In the genomic region with DNA sequence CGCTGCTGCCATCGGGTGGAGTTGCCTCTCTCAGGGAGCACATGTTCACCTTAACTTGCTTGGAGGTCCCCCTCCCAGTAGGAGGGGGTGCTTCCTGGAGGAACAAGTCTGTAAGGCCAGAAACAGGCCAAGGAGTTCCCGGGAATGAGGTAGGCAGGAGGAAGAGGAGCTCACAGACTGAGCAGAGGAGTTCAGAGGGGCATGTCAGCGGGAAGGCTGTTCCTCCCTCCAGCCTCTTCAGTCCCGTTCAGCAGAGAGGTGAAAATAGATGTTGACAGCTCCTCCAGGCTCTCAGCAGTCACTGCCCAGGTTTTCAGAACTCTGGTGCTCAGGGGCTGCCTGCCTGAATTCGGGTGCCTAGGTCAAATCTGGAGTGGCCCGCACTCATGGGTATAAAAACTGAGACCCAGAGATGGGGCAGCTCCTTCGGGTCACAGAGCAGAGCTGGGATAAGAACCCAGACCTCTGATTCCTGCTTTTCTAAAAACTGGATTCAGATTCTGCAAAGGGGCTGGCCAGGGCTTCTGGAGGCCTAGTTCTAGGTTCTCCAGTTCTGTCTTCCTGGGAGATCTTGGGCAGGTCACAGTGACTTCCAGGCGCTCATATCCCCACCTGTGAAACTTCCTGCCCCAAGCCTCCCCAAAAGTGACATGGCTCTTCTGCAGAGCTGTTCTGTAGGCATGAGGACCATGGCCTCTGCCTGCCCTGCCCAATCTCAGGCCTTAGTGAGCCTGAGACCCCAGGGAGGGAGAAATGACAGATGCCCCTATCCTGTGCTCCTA, we compare ENCODE assay signal across 12 cellular contexts. TPM values are rescaled to one million over a fixed set of nuclear protein-coding genes. Genes with fewer than 3 reads are reported as not detected.
A peak's percentile ranks its signal among the peaks of the same experiment; 100 is the strongest.
DNase-seq lines count a peak whose midpoint lies in the region; ATAC-seq, FAIRE-seq and TF ChIP-seq lines count a peak whose summit lies in the region.
"Had no signal": no experiment of that assay in that cellular context is flagged by ENCODE, and none has a peak within 500 bp of the region (broad histone marks: within the 10 kb centered on the region; RNA-seq: fewer than 3 reads in every experiment).

No MANE protein-coding gene starts in this region.

- peak overlapping the region; percentile 88 to 96 for H3K27ac ChIP-seq in coronary artery
- peak overlapping the region; percentile 22 for H3K27ac ChIP-seq in naive thymus-derived CD4-positive, alpha-beta T cell (ENCODE audit: low read depth, low read length)
- peak overlapping the region in 3 of 4 donors; percentile 72 to 84 (median 83) for H3K27ac ChIP-seq in upper lobe of left lung

- no peaks in the 10 kb centered on the region for H3K9me3 ChIP-seq in naive thymus-derived CD4-positive, alpha-beta T cell (ENCODE audit: control insufficient read depth in 2 of 3, low read length in 3 of 3)
- no peaks in the 10 kb centered on the region for H3K9me3 ChIP-seq in upper lobe of left lung
- H3K9me3 ChIP-seq: HAP-1 had no signal

- TF ChIP-seq EP300 in upper lobe of left lung (IDR thresholded peaks at IDR 0.05) = no peak

- TF ChIP-seq CTCF in coronary artery (IDR thresholded peaks at IDR 0.05) (no peak), upper lobe of left lung (IDR thresholded peaks at IDR 0.05) (no peak)

- peaks cover 0 to 32% (median 0%) of the 10 kb centered on the region in 3 experiments for H3K36me3 ChIP-seq in naive thymus-derived CD4-positive, alpha-beta T cell (ENCODE audit: control insufficient read depth in 2 of 3, insufficient read depth in 3 of 3, low read length in 3 of 3)
- H3K36me3 ChIP-seq in upper lobe of left lung = peaks cover 0 to 23% (median 9%) of the 10 kb centered on the region in 4 donors
- H3K36me3 ChIP-seq: HAP-1 had no signal

- no peaks in the 10 kb centered on the region for H3K27me3 ChIP-seq in naive thymus-derived CD4-positive, alpha-beta T cell (ENCODE audit: control insufficient read depth in 2 of 2, insufficient read depth in 2 of 2, low read length in 2 of 2)
- no peaks in the 10 kb centered on the region for H3K27me3 ChIP-seq in upper lobe of left lung

- ATAC-seq in naive thymus-derived CD4-positive, alpha-beta T cell = no peak
- no peak for ATAC-seq in upper lobe of left lung (ENCODE audit: low FRiP score in 2 of 2)

- H3K27me3 Mint-ChIP-seq in activated naive CD4-positive, alpha-beta T cell treated with anti-CD3 and anti-CD28 coated beads, Interleukin-2, amount 10 ng/mL, durations not matched to agents 7 days and 5 days = no peaks in the 10 kb centered on the region
- no peaks in the 10 kb centered on the region for H3K27me3 Mint-ChIP-seq in naive thymus-derived CD4-positive, alpha-beta T cell

- POLR2A ChIA-PET in naive thymus-derived CD4-positive, alpha-beta T cell (lab: Charles Lee) = interaction anchor here (0.6 to 1.8 kb wide), 3 partner anchors 10 to 345 kb away, joined by 3 to 8 read pairs (median 4); no protein-coding TSS in a partner anchor

- H3K4me3 ChIP-seq in coronary artery = no peak overlapping the region
- H3K4me3 ChIP-seq in naive thymus-derived CD4-positive, alpha-beta T cell (ENCODE audit: low read length) = no peak overlapping the region
- no peak overlapping the region for H3K4me3 ChIP-seq in upper lobe of left lung
- H3K4me3 ChIP-seq: HAP-1 had no signal

- 48 to 60% methylated on average over 5 to 9 of the region's 9 CpGs for WGBS in upper lobe of left lung, 2 donors

- peak overlapping the region; percentile 76 for H3K27ac Mint-ChIP-seq in activated naive CD4-positive, alpha-beta T cell treated with anti-CD3 and anti-CD28 coated beads, Interleukin-2, amount 10 ng/mL, durations not matched to agents 7 days and 5 days
- H3K27ac Mint-ChIP-seq in naive thymus-derived CD4-positive, alpha-beta T cell = peak overlapping the region; percentile 58 to 92 (median 82)

- intact Hi-C loops in naive thymus-derived CD4-positive, alpha-beta T cell (cut with micrococcal nuclease) = loop anchor here in 1 of 2 donors (5.0 kb wide), 1 partner anchor 410 kb away; no protein-coding TSS in a partner anchor

- FAIRE-seq in urothelium cell line (lab: Jason Lieb, UNC) = no peak

- CTCF ChIA-PET in activated naive CD4-positive, alpha-beta T cell treated with anti-CD3 and anti-CD28 coated beads, Interleukin-2, amount 10 ng/mL, durations not matched to agents 7 days and 5 days (lab: Charles Lee) = interaction anchor here (0.6 to 11.5 kb wide), 18 partner anchors 8 to 456 kb away, joined by 3 to 180 read pairs (median 4); no protein-coding TSS in a partner anchor
- CTCF ChIA-PET in naive thymus-derived CD4-positive, alpha-beta T cell (lab: Charles Lee) = interaction anchor here (0.5 to 8.6 kb wide), 9 partner anchors 8 to 647 kb away, joined by 3 to 89 read pairs (median 4); no protein-coding TSS in a partner anchor

- H3K9me3 Mint-ChIP-seq in activated naive CD4-positive, alpha-beta T cell treated with anti-CD3 and anti-CD28 coated beads, Interleukin-2, amount 10 ng/mL, durations not matched to agents 7 days and 5 days = no peaks in the 10 kb centered on the region
- H3K9me3 Mint-ChIP-seq in naive thymus-derived CD4-positive, alpha-beta T cell = peaks cover 0 to 1% (median 0%) of the 10 kb centered on the region in 11 donors

- no peak for DNase-seq in activated naive CD4-positive, alpha-beta T cell treated with anti-CD3 and anti-CD28 coated beads, Interleukin-2, amount 10 ng/mL, durations not matched to agents 7 days and 5 days
- no peak for DNase-seq in activated naive CD4-positive, alpha-beta T cell treated with anti-CD3 and anti-CD28 coated beads, Interleukin-2, amount 50 U/mL, for 16 hours
- peak; percentile 72 for DNase-seq in coronary artery (ENCODE audit: low spot score)
- no peak for DNase-seq in naive thymus-derived CD4-positive, alpha-beta T cell
- no peak for DNase-seq in upper lobe of left lung
- no peak for DNase-seq in mucosa of gallbladder (ENCODE audit: low spot score)
- DNase-seq in medulla oblongata (ENCODE audit: extremely low spot score) = no peak
- no peak for DNase-seq in urothelium cell line (ENCODE audit: low spot score)
- DNase-seq: Kasumi-1, NCI-H2227 treated with DMSO at 0.1 percent for 48 hours, occipital lobe had no signal

- no peak overlapping the region for H3K4me3 Mint-ChIP-seq in activated naive CD4-positive, alpha-beta T cell treated with anti-CD3 and anti-CD28 coated beads, Interleukin-2, amount 10 ng/mL, durations not matched to agents 7 days and 5 days
- H3K4me3 Mint-ChIP-seq in naive thymus-derived CD4-positive, alpha-beta T cell = no peak overlapping the region

- TF ChIP-seq POLR2A in upper lobe of left lung (IDR thresholded peaks at IDR 0.05) = no peak

- peaks cover 35% of the 10 kb centered on the region for H3K36me3 Mint-ChIP-seq in activated naive CD4-positive, alpha-beta T cell treated with anti-CD3 and anti-CD28 coated beads, Interleukin-2, amount 10 ng/mL, durations not matched to agents 7 days and 5 days
- H3K36me3 Mint-ChIP-seq in naive thymus-derived CD4-positive, alpha-beta T cell = peaks cover 0 to 10% (median 4%) of the 10 kb centered on the region in 5 donors

- H3K4me1 ChIP-seq in naive thymus-derived CD4-positive, alpha-beta T cell (ENCODE audit: control insufficient read depth in 2 of 2, insufficient read depth in 2 of 2, low read length in 2 of 2) = peaks cover 0 to 4% of the 10 kb centered on the region in 2 donors
- H3K4me1 ChIP-seq in upper lobe of left lung = peaks cover 47 to 61% (median 55%) of the 10 kb centered on the region in 4 donors

- H3K4me1 Mint-ChIP-seq in activated naive CD4-positive, alpha-beta T cell treated with anti-CD3 and anti-CD28 coated beads, Interleukin-2, amount 10 ng/mL, durations not matched to agents 7 days and 5 days = peaks cover 23% of the 10 kb centered on the region
- peaks cover 5 to 29% (median 13%) of the 10 kb centered on the region in 7 donors for H3K4me1 Mint-ChIP-seq in naive thymus-derived CD4-positive, alpha-beta T cell

RNA-seq across cellular contexts. Expression of gene ATG16L2, which starts 18.3 kb away (rescaled TPM):
- 100 to 1,000 TPM in 4 of 5 experiments, 10 to 100 TPM in 1; 99.5 to 199 (median 166) TPM for total RNA-seq in naive thymus-derived CD4-positive, alpha-beta T cell
- polyA plus RNA-seq in naive thymus-derived CD4-positive, alpha-beta T cell = 10 to 100 TPM; 12.8 to 19.9 TPM
- 100 to 1,000 TPM in 3 of 6 donors, 10 to 100 TPM in 3; 39.5 to 354 (median 86.4) TPM for total RNA-seq in upper lobe of left lung
- 62.2 TPM for total RNA-seq in mucosa of gallbladder

RNA-seq across cellular contexts. Expression of gene STARD10, which starts 38.6 kb away (rescaled TPM):
- 10 to 100 TPM; 10.9 to 26.1 (median 16.4) TPM for total RNA-seq in naive thymus-derived CD4-positive, alpha-beta T cell
- 10 to 100 TPM; 18.4 to 20.0 TPM for polyA plus RNA-seq in naive thymus-derived CD4-positive, alpha-beta T cell
- total RNA-seq in upper lobe of left lung = 100 to 1,000 TPM in 5 of 6 donors, 10 to 100 TPM in 1; 93.2 to 227 (median 151) TPM
- 540 TPM for total RNA-seq in mucosa of gallbladder

Comparison
In these comparisons a context has a peak if more than half of its experiments do, and no peak if none do; other contexts are left out.
1. H3K27ac ChIP-seq: peak in every context shown above with its lines; median percentile 92 in coronary artery; 83 in upper lobe of left lung; 22 in naive thymus-derived CD4-positive, alpha-beta T cell.